In genomic region chr12:67475725-67476124, GRCh38 we compare ENCODE assay signal across 24 cellular contexts.
"Had no signal": no experiment of that assay in that cellular context is flagged by ENCODE, and none has a peak within 500 bp of the region (broad histone marks: within the 10 kb centered on the region; RNA-seq: fewer than 3 reads in every experiment).

No MANE protein-coding gene starts in this region.

- H3K27ac ChIP-seq: coronary artery, esophagus squamous epithelium, heart right ventricle, neural progenitor cell, right lobe of liver, testis, vagina had no signal

- H3K27me3 ChIP-seq: esophagus squamous epithelium, heart right ventricle, neural progenitor cell, right lobe of liver, testis, vagina had no signal

- H3K9me3 Mint-ChIP-seq: activated CD4-positive, alpha-beta memory T cell treated with anti-CD3 and anti-CD28 coated beads for 36 hours; activated naive CD4-positive, alpha-beta T cell treated with anti-CD3 and anti-CD28 coated beads, Interleukin-2, amount 10 ng/mL, durations not matched to agents 7 days and 5 days; activated T-cell treated with anti-CD3 and anti-CD28 coated beads, Interleukin-2, amount 50 U/mL, for 72 hours; naive thymus-derived CD8-positive, alpha-beta T cell; neural progenitor cell; stimulated activated naive B cell treated with anti-CD40 and anti-IgM and Interleukin-4, amounts not matched to agents 10 μg/mL and 1 μg/mL and 100 μg/mL, for 72 hours; type B pancreatic cell had no signal

- H2AFZ ChIP-seq: neural progenitor cell had no signal

- H3K4me2 ChIP-seq: neural progenitor cell, smooth muscle cell had no signal

- H3K36me3 ChIP-seq: esophagus squamous epithelium, heart right ventricle, neural progenitor cell, right lobe of liver, vagina had no signal

- H3K27me3 Mint-ChIP-seq: activated CD4-positive, alpha-beta memory T cell treated with anti-CD3 and anti-CD28 coated beads for 36 hours; type B pancreatic cell had no signal

- H3K4me1 ChIP-seq: right lobe of liver had no signal

- H3K27ac Mint-ChIP-seq: activated CD4-positive, alpha-beta memory T cell treated with anti-CD3 and anti-CD28 coated beads for 36 hours; activated naive CD4-positive, alpha-beta T cell treated with anti-CD3 and anti-CD28 coated beads, Interleukin-2, amount 10 ng/mL, durations not matched to agents 7 days and 5 days; activated T-cell treated with anti-CD3 and anti-CD28 coated beads, Interleukin-2, amount 50 U/mL, for 72 hours; naive thymus-derived CD8-positive, alpha-beta T cell; neural progenitor cell; stimulated activated naive B cell treated with anti-CD40 and anti-IgM and Interleukin-4, amounts not matched to agents 10 μg/mL and 1 μg/mL and 100 μg/mL, for 72 hours; type B pancreatic cell had no signal

- H3K36me3 Mint-ChIP-seq: activated CD4-positive, alpha-beta memory T cell treated with anti-CD3 and anti-CD28 coated beads for 36 hours; activated naive CD4-positive, alpha-beta T cell treated with anti-CD3 and anti-CD28 coated beads, Interleukin-2, amount 10 ng/mL, durations not matched to agents 7 days and 5 days; naive thymus-derived CD8-positive, alpha-beta T cell; neural progenitor cell; stimulated activated naive B cell treated with anti-CD40 and anti-IgM and Interleukin-4, amounts not matched to agents 10 μg/mL and 1 μg/mL and 100 μg/mL, for 72 hours; type B pancreatic cell had no signal

- ATAC-seq: activated T-cell treated with anti-CD3 and anti-CD28 coated beads, Interleukin-2, amount 50 U/mL, for 72 hours; heart right ventricle; naive thymus-derived CD8-positive, alpha-beta T cell; right lobe of liver; stimulated activated naive B cell treated with anti-CD40 and anti-IgM and Interleukin-4, amounts not matched to agents 10 μg/mL and 1 μg/mL and 100 μg/mL, for 72 hours had no signal

- H3K9ac ChIP-seq: neural progenitor cell had no signal

- H3K4me3 ChIP-seq: coronary artery, esophagus squamous epithelium, heart right ventricle, neural progenitor cell, right lobe of liver, smooth muscle cell, testis, vagina had no signal

- H3K9me3 ChIP-seq: esophagus squamous epithelium, heart right ventricle, right lobe of liver, testis, vagina had no signal

- DNase-seq: activated CD4-positive, alpha-beta memory T cell treated with anti-CD3 and anti-CD28 coated beads for 36 hours; activated CD4-positive, alpha-beta T cell treated with anti-CD3 and anti-CD28 coated beads for 4 hours; activated CD4-positive, CD25-positive, alpha-beta regulatory T cell; activated effector memory CD4-positive, alpha-beta T cell treated with Interleukin-2 at 50 U/mL for 16 hours; activated naive CD4-positive, alpha-beta T cell treated with anti-CD3 and anti-CD28 coated beads, Interleukin-2, amount 10 ng/mL, durations not matched to agents 7 days and 5 days; activated T-cell treated with anti-CD3 and anti-CD28 coated beads, Interleukin-2, amount 50 U/mL, for 72 hours; amygdala; esophagus squamous epithelium; heart right ventricle; islet precursor cell; left colon; mesenchymal stem cell; naive thymus-derived CD8-positive, alpha-beta T cell; posterior cingulate gyrus; right lobe of liver; stimulated activated CD4-positive, alpha-beta T cell treated with anti-CD3 and anti-CD28 coated beads, Interleukin-15, amount 100 ng/mL, for 24 hours; stimulated activated naive B cell treated with anti-CD40 and anti-IgM and Interleukin-4, amounts not matched to agents 10 μg/mL and 1 μg/mL and 100 μg/mL, for 72 hours; T-helper 9 cell; testis had no signal

- H3K4me3 Mint-ChIP-seq: activated CD4-positive, alpha-beta memory T cell treated with anti-CD3 and anti-CD28 coated beads for 36 hours; activated naive CD4-positive, alpha-beta T cell treated with anti-CD3 and anti-CD28 coated beads, Interleukin-2, amount 10 ng/mL, durations not matched to agents 7 days and 5 days; activated T-cell treated with anti-CD3 and anti-CD28 coated beads, Interleukin-2, amount 50 U/mL, for 72 hours; naive thymus-derived CD8-positive, alpha-beta T cell; neural progenitor cell; stimulated activated naive B cell treated with anti-CD40 and anti-IgM and Interleukin-4, amounts not matched to agents 10 μg/mL and 1 μg/mL and 100 μg/mL, for 72 hours; type B pancreatic cell had no signal

- H3K4me1 Mint-ChIP-seq: stimulated activated naive B cell treated with anti-CD40 and anti-IgM and Interleukin-4, amounts not matched to agents 10 μg/mL and 1 μg/mL and 100 μg/mL, for 72 hours had no signal
